17 cellular contexts compared by ENCODE assay signal in the genomic region with DNA sequence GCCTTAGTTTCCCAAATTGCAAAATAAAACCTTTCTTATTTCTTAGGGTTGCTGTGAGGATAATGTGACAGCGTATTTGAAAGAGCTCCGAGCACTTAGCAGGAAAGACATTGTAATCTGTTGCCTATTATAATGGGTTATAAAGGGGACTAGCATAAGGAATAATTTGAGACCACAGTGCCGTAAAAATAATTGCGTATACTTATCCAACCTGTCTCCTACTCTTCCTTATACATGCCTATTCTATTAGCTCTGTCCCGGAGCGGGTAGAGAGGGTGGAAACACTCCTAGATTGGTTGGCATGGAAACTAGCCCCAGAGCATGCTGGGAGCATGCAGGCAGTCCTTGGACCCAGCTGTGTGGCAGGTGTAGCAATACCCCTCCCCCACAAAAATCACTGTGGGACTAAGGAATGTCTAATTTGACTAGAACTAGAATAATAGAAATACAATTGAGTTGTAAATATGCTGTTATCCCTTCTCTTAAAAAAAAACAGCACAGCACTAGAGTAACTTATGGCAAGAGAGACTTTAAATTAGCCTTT.
DNase-seq lines count a peak whose midpoint lies in the region; ATAC-seq and TF ChIP-seq lines count a peak whose summit lies in the region.
"Had no signal": no experiment of that assay in that cellular context is flagged by ENCODE, and none has a peak within 500 bp of the region (broad histone marks: within the 10 kb centered on the region; RNA-seq: fewer than 3 reads in every experiment).

No MANE protein-coding gene starts in this region.

- H3K4me3 Mint-ChIP-seq in neural crest cell = no peak overlapping the region
- H3K4me3 Mint-ChIP-seq: activated naive CD8-positive, alpha-beta T cell had no signal

- no peaks in the 10 kb centered on the region for H3K36me3 ChIP-seq in PC-9 (ENCODE audit: low read depth)
- H3K36me3 ChIP-seq in right atrium auricular region = no peaks in the 10 kb centered on the region
- H3K36me3 ChIP-seq: BLaER1, prostate gland had no signal

- ATAC-seq in HG02938 (IDR thresholded peaks at IDR 0.05; ENCODE audit: unreplicated experiment) = no peak

- no TSS peak for BruUV-seq in PC-9 (replicated peaks; lab: Mats Ljungman, UMichigan)

- intact Hi-C loops in PC-9 (cut with micrococcal nuclease; ENCODE audit: unreplicated experiment) = no loop called here

- H4K20me1 ChIP-seq in PC-9 (ENCODE audit: insufficient read depth) = no peaks in the 10 kb centered on the region
- H4K20me1 ChIP-seq: BLaER1 had no signal

- POLR2A ChIA-PET in PC-9 (lab: Charles Lee; ENCODE audit: unreplicated experiment) = no interaction called here

- no peaks in the 10 kb centered on the region for H3K27me3 Mint-ChIP-seq in neural crest cell (ENCODE audit: low read depth)

- TF ChIP-seq CTCF in neural crest cell (conservative IDR thresholded peaks at IDR 0.05) (no peak), PC-9 (conservative IDR thresholded peaks at IDR 0.05) (no peak), right atrium auricular region (IDR thresholded peaks at IDR 0.05) (no peak)

- H3K27ac ChIP-seq in PC-9 (no peak overlapping the region), right atrium auricular region (no peak overlapping the region)
- H3K27ac ChIP-seq: BLaER1, prostate gland had no signal

- no peaks in the 10 kb centered on the region for H3K9me2 ChIP-seq in PC-9 (ENCODE audit: insufficient read depth)

- H3K79me2 ChIP-seq in PC-9 (ENCODE audit: low read depth) = no peaks in the 10 kb centered on the region

- H3F3A ChIP-seq in PC-9 (ENCODE audit: insufficient read depth, low read depth) = no peaks in the 10 kb centered on the region

- H3K4me3 ChIP-seq in PC-9 = no peak overlapping the region
- no peak overlapping the region for H3K4me3 ChIP-seq in right atrium auricular region
- H3K4me3 ChIP-seq: BLaER1, lung, prostate gland had no signal

- H3K9me3 ChIP-seq in PC-9 (ENCODE audit: insufficient read depth, low read depth) (no peaks in the 10 kb centered on the region), right atrium auricular region (no peaks in the 10 kb centered on the region)
- H3K9me3 ChIP-seq: BLaER1, prostate gland had no signal

- no peaks in the 10 kb centered on the region for H3K4me1 ChIP-seq in PC-9 (replicated peaks; ENCODE audit: insufficient read depth)
- H3K4me1 ChIP-seq in right atrium auricular region = no peaks in the 10 kb centered on the region
- H3K4me1 ChIP-seq: BLaER1, prostate gland had no signal

- DNase-seq in DMS 273 (lab: John Stamatoyannopoulos, UW; ENCODE audit: unreplicated experiment) (peak; percentile 80), NCI-H2029 (lab: John Stamatoyannopoulos, UW) (peak; percentile 52), SW480 (ENCODE audit: low spot score) (peak; percentile 15), neural crest cell (ENCODE audit: low read depth, low spot score) (peak; percentile 5), PC-9 (no peak), right atrium auricular region (ENCODE audit: low spot score) (no peak)
- no peak for DNase-seq in activated CD4-positive, CD25-positive, alpha-beta regulatory T cell treated with anti-CD3 and anti-CD28 coated beads, Interleukin-2, amount 50 U/mL, for 72 hours
- DNase-seq: KBM-7; NCI-H446 treated with DMSO at 0.1 percent for 48 hours; Right ventricle myocardium superior; stimulated activated CD4-positive, alpha-beta T cell treated with anti-CD3 and anti-CD28 coated beads, Interleukin-2, amount 100 ng/mL, for 48 hours; stimulated activated naive CD4-positive, alpha-beta T cell treated with Interleukin-2 at 50 U/mL for 16 hours had no signal

- no peak overlapping the region for H3K4me2 ChIP-seq in PC-9
- H3K4me2 ChIP-seq: BLaER1 had no signal

- H3K27ac Mint-ChIP-seq in neural crest cell (ENCODE audit: unreplicated experiment) = no peak overlapping the region
- H3K27ac Mint-ChIP-seq: activated naive CD8-positive, alpha-beta T cell had no signal

- peaks cover 9% of the 10 kb centered on the region; the same call in 1 of the 2 replicates for H3K27me3 ChIP-seq in PC-9 (ENCODE audit: insufficient read depth, low read depth)
- no peaks in the 10 kb centered on the region for H3K27me3 ChIP-seq in right atrium auricular region
- H3K27me3 ChIP-seq: BLaER1 had no signal

- H3K9me3 Mint-ChIP-seq in neural crest cell = peaks cover 2% of the 10 kb centered on the region

- peaks cover 26% of the 10 kb centered on the region for H3K4me1 Mint-ChIP-seq in neural crest cell

- CTCF ChIA-PET in PC-9 (lab: Charles Lee) = interaction anchor here (0.6 kb wide), 1 partner anchor 39 kb away, joined by 7 read pairs; no protein-coding TSS in a partner anchor

- no peak overlapping the region for H2AFZ ChIP-seq in PC-9

- H3K36me3 Mint-ChIP-seq in neural crest cell (ENCODE audit: low read depth) = no peaks in the 10 kb centered on the region
- H3K36me3 Mint-ChIP-seq: activated naive CD8-positive, alpha-beta T cell had no signal

Comparison
In these comparisons a context has a peak if more than half of its experiments do, and no peak if none do; other contexts are left out.
1. DNase-seq: peak in DMS 273 (single experiment), NCI-H2029 (single experiment), SW480 (single experiment) and neural crest cell (single experiment); none in PC-9 (0 of 2), right atrium auricular region (single experiment) and activated CD4-positive, CD25-positive, alpha-beta regulatory T cell treated with anti-CD3 and anti-CD28 coated beads, Interleukin-2, amount 50 U/mL, for 72 hours (single experiment).